In the genomic region with DNA sequence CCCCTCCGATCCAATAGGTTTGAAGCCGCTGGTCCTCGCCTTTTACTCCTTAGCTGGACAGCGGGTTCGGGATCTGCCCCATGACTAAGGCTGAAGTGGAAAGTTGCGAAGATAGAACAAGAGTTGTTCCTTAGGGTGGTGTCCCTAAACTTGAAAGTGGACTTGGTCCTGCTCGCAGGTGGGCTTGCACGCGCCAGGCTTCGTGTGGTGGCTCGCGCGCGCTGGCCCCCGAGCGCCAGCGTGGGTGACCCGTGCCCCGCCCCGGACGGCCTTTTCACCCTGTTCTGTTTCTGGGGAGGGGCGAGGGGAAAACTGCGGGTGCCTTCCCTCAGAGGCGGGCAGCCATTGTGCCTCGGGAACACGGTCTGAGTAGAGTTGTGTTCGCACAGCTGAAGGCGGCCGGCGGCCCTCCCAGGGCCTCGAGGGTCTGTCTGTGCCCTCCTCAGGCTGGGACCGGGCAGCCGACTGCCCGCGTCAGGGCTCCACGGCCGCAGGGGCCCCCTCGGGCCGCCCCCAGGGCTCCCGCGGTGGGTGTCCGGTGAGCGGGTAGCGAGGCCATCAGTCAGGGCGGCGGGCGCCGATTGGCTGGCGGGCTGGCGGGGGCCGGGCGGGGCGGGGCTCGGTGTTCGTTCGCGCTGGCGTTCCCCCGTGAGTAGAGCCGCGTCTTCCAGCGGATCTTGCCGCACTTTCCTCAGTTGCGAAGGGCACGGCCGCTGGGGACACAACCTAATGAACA, we compare ENCODE assay signal across 8 cellular contexts. TPM values are rescaled to one million over a fixed set of nuclear protein-coding genes. Genes with fewer than 3 reads are reported as not detected.
DNase-seq lines count a peak whose midpoint lies in the region; ATAC-seq and TF ChIP-seq lines count a peak whose summit lies in the region.

No MANE protein-coding gene starts in this region.

- H3K36me3 Mint-ChIP-seq in activated CD4-positive, alpha-beta T cell treated with anti-CD3 and anti-CD28 coated beads, Interleukin-2, amount 10 ng/mL, durations not matched to agents 24 days and 14 days (ENCODE audit: low read depth): peaks cover 3% of the 10 kb centered on the region

- H3K4me1 Mint-ChIP-seq in activated CD4-positive, alpha-beta T cell treated with anti-CD3 and anti-CD28 coated beads, Interleukin-2, amount 10 ng/mL, durations not matched to agents 24 days and 14 days: peaks cover 54% of the 10 kb centered on the region

- H3K4me3 Mint-ChIP-seq in activated CD4-positive, alpha-beta T cell treated with anti-CD3 and anti-CD28 coated beads, Interleukin-2, amount 10 ng/mL, durations not matched to agents 24 days and 14 days: peak overlapping the region; percentile 85

- TF ChIP-seq CTCF in coronary artery (IDR thresholded peaks at IDR 0.05): no peak

- no peaks in the 10 kb centered on the region for H3K9me3 Mint-ChIP-seq in activated CD4-positive, alpha-beta T cell treated with anti-CD3 and anti-CD28 coated beads, Interleukin-2, amount 10 ng/mL, durations not matched to agents 24 days and 14 days

- no peaks in the 10 kb centered on the region for H3K27me3 Mint-ChIP-seq in activated CD4-positive, alpha-beta T cell treated with anti-CD3 and anti-CD28 coated beads, Interleukin-2, amount 10 ng/mL, durations not matched to agents 24 days and 14 days

- peak; percentile 45 for ATAC-seq in GM18519 (IDR thresholded peaks at IDR 0.05; ENCODE audit: low FRiP score, unreplicated experiment)
- ATAC-seq in HG03025 (IDR thresholded peaks at IDR 0.05; ENCODE audit: low FRiP score, unreplicated experiment): peak; percentile 61

- intact Hi-C loops in activated CD4-positive, alpha-beta T cell treated with anti-CD3 and anti-CD28 coated beads, Interleukin-2, amount 10 ng/mL, durations not matched to agents 24 days and 14 days (cut with micrococcal nuclease): loop anchor here (2.0 to 10.0 kb wide), 3 partner anchors 54 to 774 kb away; partner anchors contain the start of gene TXNDC5

- peak; percentile 61 for DNase-seq in A172 (ENCODE audit: low spot score)
- peak; percentile 88 for DNase-seq in NCI-H2227 (lab: John Stamatoyannopoulos, UW; ENCODE audit: unreplicated experiment)
- DNase-seq in activated CD4-positive, alpha-beta T cell treated with anti-CD3 and anti-CD28 coated beads, Interleukin-2, amount 10 ng/mL, durations not matched to agents 24 days and 14 days: peak; percentile 94
- DNase-seq in coronary artery (ENCODE audit: low spot score): peak; percentile 96
- peak; percentile 93 for DNase-seq in left kidney (ENCODE audit: low read depth, low spot score)
- DNase-seq in stimulated activated CD4-positive, alpha-beta T cell treated with anti-CD3 and anti-CD28 coated beads, Interleukin-1b, Interleukin-23, amount 100 ng/mL, for 48 hours: peak; percentile 80

- H3K27ac Mint-ChIP-seq in activated CD4-positive, alpha-beta T cell treated with anti-CD3 and anti-CD28 coated beads, Interleukin-2, amount 10 ng/mL, durations not matched to agents 24 days and 14 days: peak overlapping the region; percentile 87

- peak overlapping the region; percentile 77 for H3K4me3 ChIP-seq in coronary artery

- H3K27ac ChIP-seq in coronary artery: peak overlapping the region; percentile 92 to 95

RNA-seq across cellular contexts. Expression of gene RREB1, which starts 33.0 kb away (rescaled TPM):
- 5.1 and 7.3 TPM in 2 replicates for total RNA-seq in A172 (2014; rRNA removed; shearing (Covaris generic))
- 13.9 and 16.8 TPM in 2 replicates for total RNA-seq in activated CD4-positive, alpha-beta T cell treated with anti-CD3 and anti-CD28 coated beads, Interleukin-2, amount 10 ng/mL, durations not matched to agents 24 days and 14 days

Comparison
In these comparisons a context has a peak if more than half of its experiments do, and no peak if none do; other contexts are left out.
1. Peak in every context shown above with its lines: DNase-seq, ATAC-seq, H3K4me3 ChIP-seq and H3K27ac ChIP-seq.